ENCODE assay signal across 11 cellular contexts in the genomic region with DNA sequence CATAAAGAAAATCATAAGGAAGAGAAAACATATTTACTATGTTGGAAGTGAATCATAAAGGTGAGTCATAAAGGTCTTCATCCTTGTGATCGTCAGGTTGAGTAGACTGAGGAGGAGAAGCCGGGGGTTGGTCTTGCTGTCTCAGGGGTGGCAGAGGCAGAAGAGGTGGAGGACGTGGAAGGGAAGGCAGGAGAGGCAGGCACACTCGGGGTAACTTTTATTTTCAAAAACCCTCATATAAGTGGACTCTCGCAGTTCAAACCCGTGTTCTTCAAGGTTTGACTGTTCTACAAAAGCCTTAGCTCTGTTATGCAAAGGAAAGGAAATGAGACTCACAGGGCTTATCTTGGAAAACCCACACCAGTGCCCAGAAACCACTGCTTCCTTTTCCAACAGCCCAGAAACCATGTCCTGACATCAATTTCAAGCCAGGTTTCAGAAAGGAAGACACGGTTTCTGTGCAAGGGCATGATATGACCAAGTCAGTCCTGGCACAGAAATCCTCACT. TPM values are rescaled to one million over a fixed set of nuclear protein-coding genes. Genes with fewer than 3 reads are reported as not detected.
A peak's percentile ranks its signal among the peaks of the same experiment; 100 is the strongest.
DNase-seq lines count a peak whose midpoint lies in the region; ATAC-seq and TF ChIP-seq lines count a peak whose summit lies in the region.
"Had no signal": no experiment of that assay in that cellular context is flagged by ENCODE, and none has a peak within 500 bp of the region (broad histone marks: within the 10 kb centered on the region; RNA-seq: fewer than 3 reads in every experiment).

No MANE protein-coding gene starts in this region.

- H3K36me3 ChIP-seq in DND-41 (ENCODE audit: insufficient read depth, low read length) = no peaks in the 10 kb centered on the region
- H3K36me3 ChIP-seq in MG63 = no peaks in the 10 kb centered on the region

- H3K27ac ChIP-seq in DND-41 (ENCODE audit: low read length) = no peak overlapping the region
- H3K27ac ChIP-seq: SK-N-MC had no signal

- H3K9me3 Mint-ChIP-seq in type B pancreatic cell = no peaks in the 10 kb centered on the region
- H3K9me3 Mint-ChIP-seq: central memory CD8-positive, alpha-beta T cell had no signal

- ATAC-seq in DND-41 (ENCODE audit: insufficient read depth, low read depth) (peak; percentile 66), GM21723 (IDR thresholded peaks at IDR 0.05; ENCODE audit: unreplicated experiment) (no peak), GM18505 (IDR thresholded peaks at IDR 0.05; ENCODE audit: unreplicated experiment) (no peak), GM18868 (IDR thresholded peaks at IDR 0.05; ENCODE audit: unreplicated experiment) (no peak)

- no peak overlapping the region for H2AFZ ChIP-seq in DND-41 (ENCODE audit: low read depth, low read length)

- H3K4me2 ChIP-seq in DND-41 (ENCODE audit: insufficient read depth, low read length) = no peak overlapping the region; the same call in 1 of the 2 replicates

- TF ChIP-seq POLR2A in GM18505 (IDR thresholded peaks at IDR 0.05; ENCODE audit: borderline replicate concordance, extremely low read depth, insufficient read depth, insufficient read length) = no peak

- no peak overlapping the region for H3K4me3 Mint-ChIP-seq in type B pancreatic cell
- H3K4me3 Mint-ChIP-seq: central memory CD8-positive, alpha-beta T cell had no signal

- peaks cover 12% of the 10 kb centered on the region for H3K4me1 ChIP-seq in DND-41 (ENCODE audit: insufficient read depth, low read length)

- no peaks in the 10 kb centered on the region for H3K79me2 ChIP-seq in DND-41 (ENCODE audit: insufficient read depth, low read length)

- H3K4me1 Mint-ChIP-seq in type B pancreatic cell (ENCODE audit: unreplicated experiment) = peaks cover 4% of the 10 kb centered on the region

- TF ChIP-seq CTCF in DND-41 (IDR thresholded peaks at IDR 0.05; ENCODE audit: borderline replicate concordance, extremely low read depth, low read length, poor library complexity, severe bottlenecking) (no peak), type B pancreatic cell (conservative IDR thresholded peaks at IDR 0.05) (no peak)

- H3K27ac Mint-ChIP-seq in type B pancreatic cell = no peak overlapping the region

- no peak overlapping the region for H3K9ac ChIP-seq in DND-41 (ENCODE audit: low read depth, low read length)

- H3K9me3 ChIP-seq in DND-41 (ENCODE audit: insufficient read depth, low read length, severe bottlenecking) (no peaks in the 10 kb centered on the region), MG63 (no peaks in the 10 kb centered on the region)

- H3K36me3 Mint-ChIP-seq in type B pancreatic cell = peaks cover 5% of the 10 kb centered on the region

- H3K27me3 ChIP-seq in DND-41 (ENCODE audit: insufficient read depth, low read length, poor library complexity) = peaks cover 4% of the 10 kb centered on the region
- H3K27me3 ChIP-seq in MG63 = no peaks in the 10 kb centered on the region

- H3K4me3 ChIP-seq in DND-41 (ENCODE audit: low read depth in 1 of 2, low read length in 2 of 2) = no peak overlapping the region
- H3K4me3 ChIP-seq in MG63 = no peak overlapping the region
- H3K4me3 ChIP-seq: SK-N-MC had no signal

- H4K20me1 ChIP-seq in DND-41 (ENCODE audit: insufficient read depth, low read length) = no peaks in the 10 kb centered on the region

- H3K27me3 Mint-ChIP-seq in type B pancreatic cell = peaks cover 13% of the 10 kb centered on the region

- DNase-seq in DND-41 (peak; percentile 29), MG63 (peak; percentile 44), kidney tubule cell (ENCODE audit: low spot score) (peak; percentile 67), type B pancreatic cell (ENCODE audit: extremely low spot score, unreplicated experiment) (no peak)
- DNase-seq in activated CD8-positive, alpha-beta memory T cell treated with anti-CD3 and anti-CD28 coated beads, Interleukin-2, amount 50 U/mL, for 48 hours = peak; percentile 61
- DNase-seq: kidney had no signal

RNA-seq across cellular contexts. Expression of gene SMCO2, which starts 14.0 kb away (rescaled TPM):
- not detected in 2 replicates for total RNA-seq in MG63 (2014; rRNA removed; shearing (Covaris generic); ENCODE audit: low replicate concordance)
- total RNA-seq in type B pancreatic cell (ENCODE audit: low replicate concordance) = 0.31 TPM in 1 of 2 replicates, not detected in the other
